In the genomic region with DNA sequence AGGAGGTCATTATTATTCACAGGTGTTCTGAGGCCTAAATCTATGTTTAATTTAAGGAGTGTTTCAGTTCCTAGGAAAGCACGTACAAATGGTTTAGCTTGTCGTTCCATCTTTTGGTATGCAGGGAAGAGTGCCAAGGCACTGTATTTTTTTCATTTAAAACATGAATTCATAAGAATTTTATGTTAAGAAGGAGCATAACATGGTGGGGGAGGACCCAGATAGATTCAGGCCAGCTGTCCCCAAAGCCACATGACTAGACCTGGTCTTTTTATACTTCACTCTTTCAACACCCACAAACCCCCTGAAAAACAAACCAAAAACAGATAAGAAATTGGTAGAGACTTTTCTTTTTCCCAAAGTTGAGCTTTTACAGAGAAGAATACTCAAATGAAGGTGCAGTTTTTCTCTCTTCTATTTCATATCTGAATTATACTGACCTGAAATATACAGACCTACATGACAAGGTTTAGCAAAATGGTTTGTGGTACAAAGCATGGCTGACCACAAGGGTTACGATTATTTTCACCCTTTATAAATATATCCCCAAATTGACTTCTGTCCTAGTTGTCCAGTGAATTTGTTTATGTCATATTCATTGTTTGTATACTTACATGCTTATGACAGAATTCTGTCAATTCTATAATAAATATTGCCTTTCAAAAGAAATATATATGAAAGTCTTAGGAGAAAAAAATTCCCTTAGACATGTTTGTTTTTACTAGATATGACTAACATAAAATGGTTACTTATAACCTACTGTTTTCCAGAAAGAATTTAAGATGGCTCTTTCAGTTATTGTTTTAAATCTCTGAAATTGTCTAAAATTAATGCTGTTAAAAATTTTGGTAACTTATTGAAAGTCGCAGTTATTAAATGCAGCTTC, we compare ENCODE assay signal across 11 cellular contexts.
DNase-seq lines count a peak whose midpoint lies in the region; ATAC-seq and TF ChIP-seq lines count a peak whose summit lies in the region.
"Had no signal": no experiment of that assay in that cellular context is flagged by ENCODE, and none has a peak within 500 bp of the region (broad histone marks: within the 10 kb centered on the region; RNA-seq: fewer than 3 reads in every experiment).

No MANE protein-coding gene starts in this region.

- H3K27ac ChIP-seq in gastroesophageal sphincter (peak overlapping the region in 3 of 4 donors; percentile 3 to 46 (median 29)), tibial artery (peak overlapping the region; percentile 43 to 45)

- intact Hi-C loops in tibial artery (cut with DNase I; ENCODE audit: low total_unique reads): loop anchor here (10.0 kb wide), 1 partner anchor 124 kb away; no protein-coding TSS in a partner anchor

- H3K27ac Mint-ChIP-seq in activated CD8-positive, alpha-beta memory T cell treated with anti-CD3 and anti-CD28 coated beads, Interleukin-2, amount 10 ng/mL, durations not matched to agents 7 days and 5 days: peak overlapping the region; percentile 56
- peak overlapping the region; percentile 86 for H3K27ac Mint-ChIP-seq in T-helper 17 cell

- H3K4me1 ChIP-seq in gastroesophageal sphincter (peaks cover 7 to 89% (median 19%) of the 10 kb centered on the region in 3 donors), tibial artery (peaks cover 0 to 90% (median 28%) of the 10 kb centered on the region in 4 donors)

- H3K9me3 Mint-ChIP-seq in activated CD8-positive, alpha-beta memory T cell treated with anti-CD3 and anti-CD28 coated beads, Interleukin-2, amount 10 ng/mL, durations not matched to agents 7 days and 5 days (ENCODE audit: low read depth): no peaks in the 10 kb centered on the region

- H3K27me3 ChIP-seq in gastroesophageal sphincter (no peaks in the 10 kb centered on the region), tibial artery (no peaks in the 10 kb centered on the region)

- no peak for DNase-seq in activated CD8-positive, alpha-beta memory T cell treated with anti-CD3 and anti-CD28 coated beads, Interleukin-2, amount 10 ng/mL, durations not matched to agents 7 days and 5 days
- no peak for DNase-seq in activated CD8-positive, alpha-beta memory T cell treated with anti-CD3 and anti-CD28 coated beads, Interleukin-2, amount 50 U/mL, for 48 hours
- DNase-seq in T-helper 17 cell: no peak
- DNase-seq in tibial artery: no peak
- DNase-seq in HUDEP-2 (lab: John Stamatoyannopoulos, UW; ENCODE audit: unreplicated experiment in 76 of 76): no peak
- DNase-seq in NCI-H446 treated with DMSO at 0.1 percent for 48 hours (lab: John Stamatoyannopoulos, UW): no peak
- DNase-seq: activated gamma-delta T cell treated with Interleukin-2 at 50 U/mL for 16 hours; effector CD8-positive, alpha-beta T cell; NCI-H524 had no signal

- no peak for TF ChIP-seq POLR2A in gastroesophageal sphincter (IDR thresholded peaks at IDR 0.05)

- TF ChIP-seq CTCF in gastroesophageal sphincter (IDR thresholded peaks at IDR 0.05): no peak
- no peak for TF ChIP-seq CTCF in tibial artery (IDR thresholded peaks at IDR 0.05)

- H3K4me3 Mint-ChIP-seq in activated CD8-positive, alpha-beta memory T cell treated with anti-CD3 and anti-CD28 coated beads, Interleukin-2, amount 10 ng/mL, durations not matched to agents 7 days and 5 days: no peak overlapping the region
- no peak overlapping the region for H3K4me3 Mint-ChIP-seq in T-helper 17 cell

- WGBS in gastroesophageal sphincter (ENCODE audit: low coverage in 1 of 2), 2 donors: 32 to 47% methylated on average over 4 of the region's 4 CpGs

- CTCF ChIA-PET in activated CD8-positive, alpha-beta memory T cell treated with anti-CD3 and anti-CD28 coated beads, Interleukin-2, amount 10 ng/mL, durations not matched to agents 7 days and 5 days (lab: Charles Lee): interaction anchor here (0.9 to 4.6 kb wide), 8 partner anchors 13 to 192 kb away, joined by 3 to 42 read pairs (median 8); no protein-coding TSS in a partner anchor

- no peak for TF ChIP-seq EP300 in gastroesophageal sphincter (IDR thresholded peaks at IDR 0.05)

- peaks cover 44% of the 10 kb centered on the region for H3K4me1 Mint-ChIP-seq in activated CD8-positive, alpha-beta memory T cell treated with anti-CD3 and anti-CD28 coated beads, Interleukin-2, amount 10 ng/mL, durations not matched to agents 7 days and 5 days
- H3K4me1 Mint-ChIP-seq in T-helper 17 cell: peaks cover 27% of the 10 kb centered on the region

- no peaks in the 10 kb centered on the region for H3K27me3 Mint-ChIP-seq in activated CD8-positive, alpha-beta memory T cell treated with anti-CD3 and anti-CD28 coated beads, Interleukin-2, amount 10 ng/mL, durations not matched to agents 7 days and 5 days
- H3K27me3 Mint-ChIP-seq in T-helper 17 cell: no peaks in the 10 kb centered on the region

- H3K4me3 ChIP-seq in gastroesophageal sphincter: no peak overlapping the region
- H3K4me3 ChIP-seq in tibial artery: no peak overlapping the region

- H3K9me3 ChIP-seq in T-helper 17 cell (ENCODE audit: control insufficient read depth, low read length, poor library complexity, severe bottlenecking) (no peaks in the 10 kb centered on the region), gastroesophageal sphincter (no peaks in the 10 kb centered on the region), tibial artery (no peaks in the 10 kb centered on the region)

- ATAC-seq in activated CD8-positive, alpha-beta memory T cell treated with anti-CD3 and anti-CD28 coated beads, Interleukin-2, amount 10 ng/mL, durations not matched to agents 7 days and 5 days: no peak
- ATAC-seq in T-helper 17 cell: no peak
- no peak for ATAC-seq in gastroesophageal sphincter
- no peak for ATAC-seq in HG02571 (IDR thresholded peaks at IDR 0.05; ENCODE audit: unreplicated experiment)

- peaks cover 24% of the 10 kb centered on the region for H3K36me3 Mint-ChIP-seq in activated CD8-positive, alpha-beta memory T cell treated with anti-CD3 and anti-CD28 coated beads, Interleukin-2, amount 10 ng/mL, durations not matched to agents 7 days and 5 days
- peaks cover 4% of the 10 kb centered on the region for H3K36me3 Mint-ChIP-seq in T-helper 17 cell (ENCODE audit: low read depth)

- H3K36me3 ChIP-seq in gastroesophageal sphincter (peaks cover 0 to 44% of the 10 kb centered on the region in 2 donors), tibial artery (peaks cover 21 to 42% (median 24%) of the 10 kb centered on the region in 3 donors)
